ENCODE assay signal across 8 cellular contexts in genomic region chr7:88217675-88218427, GRCh38. TPM values are rescaled to one million over a fixed set of nuclear protein-coding genes. Genes with fewer than 3 reads are reported as not detected.
A peak's percentile ranks its signal among the peaks of the same experiment; 100 is the strongest.
DNase-seq lines count a peak whose midpoint lies in the region; ATAC-seq and TF ChIP-seq lines count a peak whose summit lies in the region.

No MANE protein-coding gene starts in this region.

- H3K9me3 Mint-ChIP-seq in MCF 10A (ENCODE audit: unreplicated experiment), result no peaks in the 10 kb centered on the region

- CTCF ChIA-PET in MCF 10A (lab: Yijun Ruan, JAX), result interaction anchor here (0.6 to 2.2 kb wide), 8 partner anchors 9 to 1993 kb away, joined by 3 to 8 read pairs (median 3); no protein-coding TSS in a partner anchor

- ATAC-seq in GM18519 (IDR thresholded peaks at IDR 0.05; ENCODE audit: low FRiP score, unreplicated experiment), result peak; percentile 72

- no TSS peak for BruUV-seq in MCF 10A (replicated peaks; lab: Mats Ljungman, UMichigan)

- H3K27me3 Mint-ChIP-seq in MCF 10A (ENCODE audit: insufficient read depth, unreplicated experiment), result no peaks in the 10 kb centered on the region

- no peaks in the 10 kb centered on the region for H3K9me3 ChIP-seq in neuron (ENCODE audit: low read length)

- H3K36me3 ChIP-seq in H7 (replicated peaks; ENCODE audit: control insufficient read depth, insufficient read depth, low read length) (peaks cover 3% of the 10 kb centered on the region), neuron (ENCODE audit: insufficient read depth, low read length) (peaks cover 41% of the 10 kb centered on the region)

- H3K4me1 Mint-ChIP-seq in MCF 10A (ENCODE audit: insufficient read depth, unreplicated experiment), result peaks cover 6% of the 10 kb centered on the region

- no peak overlapping the region for H3K4me3 ChIP-seq in H7 (ENCODE audit: insufficient read depth, low read depth, low read length)
- H3K4me3 ChIP-seq in neuron (ENCODE audit: low read length), result peak overlapping the region; percentile 59

- intact Hi-C loops in MCF 10A (cut with micrococcal nuclease), result no loop called here

- peaks cover 17% of the 10 kb centered on the region for H3K4me1 ChIP-seq in neuron (ENCODE audit: insufficient read depth, low read length)

- DNase-seq in H7 (peak; percentile 24), LHCN-M2 (ENCODE audit: low read depth) (peak; percentile 15), MCF 10A (ENCODE audit: unreplicated experiment) (no peak), NCI-H1930 (lab: John Stamatoyannopoulos, UW) (no peak), retina (no peak), UCSD-AML1 (lab: John Stamatoyannopoulos, UW; ENCODE audit: unreplicated experiment) (no peak)

- peak overlapping the region; percentile 84 for H3K4me3 Mint-ChIP-seq in MCF 10A (ENCODE audit: unreplicated experiment)

- no peak overlapping the region for H2AFZ ChIP-seq in neuron (ENCODE audit: low read depth, low read length)

- H3K36me3 Mint-ChIP-seq in MCF 10A (ENCODE audit: insufficient read depth, unreplicated experiment), result peaks cover 22% of the 10 kb centered on the region

- TF ChIP-seq CTCF in MCF 10A (IDR thresholded peaks at IDR 0.05; ENCODE audit: unreplicated experiment), result no peak

- no peak overlapping the region for H3K27ac Mint-ChIP-seq in MCF 10A (ENCODE audit: low read depth, unreplicated experiment)

- POLR2A ChIA-PET in MCF 10A (lab: Yijun Ruan, JAX), result interaction anchor here (0.6 to 1.2 kb wide), 6 partner anchors 9 to 589 kb away, joined by 3 to 4 read pairs (median 3); no protein-coding TSS in a partner anchor

- H3K27me3 ChIP-seq in H7 (ENCODE audit: control insufficient read depth, insufficient read depth, low read length), result no peaks in the 10 kb centered on the region
- H3K27me3 ChIP-seq in neuron (ENCODE audit: insufficient read depth, low read length), result no peaks in the 10 kb centered on the region

RNA-seq across cellular contexts. Expression of gene SRI, which starts 2.0 kb away (rescaled TPM):
- 87.1 and 95.8 TPM in 2 replicates for total RNA-seq in H7 (2014; rRNA removed; shearing (Covaris generic))
- total RNA-seq in LHCN-M2 (2014; rRNA removed) (70.1 and 87.6 TPM in 2 replicates), MCF 10A (2022) (80.0 and 110 TPM in 2 replicates)
- polyA plus RNA-seq in LHCN-M2 (2012), result 128 TPM

Comparison
In these comparisons a context has a peak if more than half of its experiments do, and no peak if none do; other contexts are left out.
1. DNase-seq: peak in H7 (single experiment) and LHCN-M2 (single experiment); none in MCF 10A (single experiment), NCI-H1930 (0 of 2), retina (single experiment) and UCSD-AML1 (single experiment).